ENCODE assay signal across 16 cellular contexts in genomic region chr12:88633312-88633711, GRCh38. TPM values are rescaled to one million over a fixed set of nuclear protein-coding genes. Genes with fewer than 3 reads are reported as not detected.
DNase-seq lines count a peak whose midpoint lies in the region; ATAC-seq and TF ChIP-seq lines count a peak whose summit lies in the region.
"Had no signal": no experiment of that assay in that cellular context is flagged by ENCODE, and none has a peak within 500 bp of the region (broad histone marks: within the 10 kb centered on the region; RNA-seq: fewer than 3 reads in every experiment).

No MANE protein-coding gene starts in this region.

- WGBS in psoas muscle, 3 donors: 83 to 85% (median 85%) methylated on average over 1 of the region's 1 CpG

- no peak overlapping the region for H3K27ac ChIP-seq in psoas muscle

- H3K4me3 ChIP-seq in psoas muscle: no peak overlapping the region

- H3K9me3 ChIP-seq in psoas muscle: no peaks in the 10 kb centered on the region

- intact Hi-C loops in psoas muscle (cut with DNase I): no loop called here

- no peaks in the 10 kb centered on the region for H3K4me1 ChIP-seq in psoas muscle

- no peaks in the 10 kb centered on the region for H3K36me3 Mint-ChIP-seq in activated naive CD8-positive, alpha-beta T cell treated with anti-CD3 and anti-CD28 coated beads for 36 hours
- no peaks in the 10 kb centered on the region for H3K36me3 Mint-ChIP-seq in activated naive CD8-positive, alpha-beta T cell treated with anti-CD3 and anti-CD28 coated beads, Interleukin-2, amount 50 U/mL, for 24 hours (ENCODE audit: low read depth)
- H3K36me3 Mint-ChIP-seq: naive B cell; stimulated activated naive B cell treated with anti-CD40 and anti-IgM and Interleukin-4, amounts not matched to agents 10 μg/mL and 1 μg/mL and 100 μg/mL, for 72 hours had no signal

- no peak overlapping the region for H3K4me3 Mint-ChIP-seq in activated naive CD8-positive, alpha-beta T cell treated with anti-CD3 and anti-CD28 coated beads for 36 hours
- no peak overlapping the region for H3K4me3 Mint-ChIP-seq in activated naive CD8-positive, alpha-beta T cell treated with anti-CD3 and anti-CD28 coated beads, Interleukin-2, amount 50 U/mL, for 24 hours
- H3K4me3 Mint-ChIP-seq: activated CD4-positive, alpha-beta T cell treated with anti-CD3 and anti-CD28 coated beads for 36 hours; effector memory CD8-positive, alpha-beta T cell; naive B cell; stimulated activated naive B cell treated with anti-CD40 and anti-IgM and Interleukin-4, amounts not matched to agents 10 μg/mL and 1 μg/mL and 100 μg/mL, for 72 hours had no signal

- no peak for ATAC-seq in psoas muscle
- no peak for ATAC-seq in activated naive CD8-positive, alpha-beta T cell treated with anti-CD3 and anti-CD28 coated beads, Interleukin-2, amount 50 U/mL, for 24 hours
- ATAC-seq: activated CD4-positive, alpha-beta T cell treated with anti-CD3 and anti-CD28 coated beads for 36 hours; effector memory CD8-positive, alpha-beta T cell had no signal

- peak; percentile 1 for DNase-seq in DMS 273 (lab: John Stamatoyannopoulos, UW; ENCODE audit: unreplicated experiment)
- no peak for DNase-seq in DMS 273 treated with DMSO at 0.1 percent for 48 hours (lab: John Stamatoyannopoulos, UW)
- DNase-seq in NCI-H69 (lab: John Stamatoyannopoulos, UW): peak; percentile 14
- peak; percentile 19 for DNase-seq in dermis blood vessel endothelial cell
- DNase-seq in psoas muscle: no peak
- no peak for DNase-seq in activated naive CD8-positive, alpha-beta T cell treated with anti-CD3 and anti-CD28 coated beads for 36 hours
- DNase-seq in activated naive CD8-positive, alpha-beta T cell treated with anti-CD3 and anti-CD28 coated beads, Interleukin-2, amount 50 U/mL, for 24 hours: no peak
- DNase-seq in NCI-H748 treated with DMSO at 0.1 percent for 48 hours (lab: John Stamatoyannopoulos, UW): no peak
- DNase-seq: 8988T; activated CD4-positive, alpha-beta T cell treated with anti-CD3 and anti-CD28 coated beads for 36 hours; effector memory CD8-positive, alpha-beta T cell; naive B cell; NCI-H1694 treated with DMSO at 0.1 percent for 48 hours; SHP77; stimulated activated CD4-positive, alpha-beta T cell treated with anti-CD3 and anti-CD28 coated beads, Interleukin-15, amount 100 ng/mL, for 24 hours; stimulated activated naive B cell treated with anti-CD40 and anti-IgM and Interleukin-4, amounts not matched to agents 10 μg/mL and 1 μg/mL and 100 μg/mL, for 72 hours had no signal

- H3K27ac Mint-ChIP-seq in activated naive CD8-positive, alpha-beta T cell treated with anti-CD3 and anti-CD28 coated beads for 36 hours: no peak overlapping the region
- H3K27ac Mint-ChIP-seq in activated naive CD8-positive, alpha-beta T cell treated with anti-CD3 and anti-CD28 coated beads, Interleukin-2, amount 50 U/mL, for 24 hours: no peak overlapping the region
- H3K27ac Mint-ChIP-seq: activated CD4-positive, alpha-beta T cell treated with anti-CD3 and anti-CD28 coated beads for 36 hours; effector memory CD8-positive, alpha-beta T cell; naive B cell; stimulated activated naive B cell treated with anti-CD40 and anti-IgM and Interleukin-4, amounts not matched to agents 10 μg/mL and 1 μg/mL and 100 μg/mL, for 72 hours had no signal

- no peaks in the 10 kb centered on the region for H3K9me3 Mint-ChIP-seq in activated naive CD8-positive, alpha-beta T cell treated with anti-CD3 and anti-CD28 coated beads for 36 hours
- no peaks in the 10 kb centered on the region for H3K9me3 Mint-ChIP-seq in activated naive CD8-positive, alpha-beta T cell treated with anti-CD3 and anti-CD28 coated beads, Interleukin-2, amount 50 U/mL, for 24 hours
- H3K9me3 Mint-ChIP-seq: effector memory CD8-positive, alpha-beta T cell; naive B cell; stimulated activated naive B cell treated with anti-CD40 and anti-IgM and Interleukin-4, amounts not matched to agents 10 μg/mL and 1 μg/mL and 100 μg/mL, for 72 hours had no signal

- no peaks in the 10 kb centered on the region for H3K27me3 Mint-ChIP-seq in activated naive CD8-positive, alpha-beta T cell treated with anti-CD3 and anti-CD28 coated beads for 36 hours
- H3K27me3 Mint-ChIP-seq in activated naive CD8-positive, alpha-beta T cell treated with anti-CD3 and anti-CD28 coated beads, Interleukin-2, amount 50 U/mL, for 24 hours: no peaks in the 10 kb centered on the region
- H3K27me3 Mint-ChIP-seq: effector memory CD8-positive, alpha-beta T cell; naive B cell; stimulated activated naive B cell treated with anti-CD40 and anti-IgM and Interleukin-4, amounts not matched to agents 10 μg/mL and 1 μg/mL and 100 μg/mL, for 72 hours had no signal

- H3K27me3 ChIP-seq in psoas muscle (ENCODE audit: insufficient read depth in 3 of 3, low read length in 2 of 3): no peaks in the 10 kb centered on the region

- H3K36me3 ChIP-seq in psoas muscle (ENCODE audit: insufficient read depth in 1 of 2, low read depth in 1 of 2): no peaks in the 10 kb centered on the region

- peak; percentile 12 for TF ChIP-seq CTCF in psoas muscle (IDR thresholded peaks at IDR 0.05)

- no peaks in the 10 kb centered on the region for H3K4me1 Mint-ChIP-seq in activated naive CD8-positive, alpha-beta T cell treated with anti-CD3 and anti-CD28 coated beads for 36 hours
- H3K4me1 Mint-ChIP-seq in activated naive CD8-positive, alpha-beta T cell treated with anti-CD3 and anti-CD28 coated beads, Interleukin-2, amount 50 U/mL, for 24 hours: no peaks in the 10 kb centered on the region
- H3K4me1 Mint-ChIP-seq: activated CD4-positive, alpha-beta T cell treated with anti-CD3 and anti-CD28 coated beads for 36 hours; naive B cell; stimulated activated naive B cell treated with anti-CD40 and anti-IgM and Interleukin-4, amounts not matched to agents 10 μg/mL and 1 μg/mL and 100 μg/mL, for 72 hours had no signal

RNA-seq across cellular contexts. Expression of gene KITLG, which starts 53.0 kb away (rescaled TPM):
- total RNA-seq in dermis blood vessel endothelial cell: 8.8 and 13.1 TPM in 2 replicates
- total RNA-seq in psoas muscle: 10 to 100 TPM in 1 of 4 donors, 1 to 10 TPM in 3; 4.1 to 11.5 (median 8.1) TPM
- 1 to 10 TPM; 1.5 to 3.1 (median 1.6) TPM for polyA plus RNA-seq in psoas muscle
- under 1 TPM in 1 of 2 experiments, not detected in 1; 0.08 TPM for total RNA-seq in activated naive CD8-positive, alpha-beta T cell treated with anti-CD3 and anti-CD28 coated beads for 36 hours

Comparison
In these comparisons a context has a peak if more than half of its experiments do, and no peak if none do; other contexts are left out.
1. DNase-seq: peak in DMS 273 (single experiment), NCI-H69 (single experiment) and dermis blood vessel endothelial cell (single experiment); none in DMS 273 treated with DMSO at 0.1 percent for 48 hours (single experiment), psoas muscle (0 of 2), activated naive CD8-positive, alpha-beta T cell treated with anti-CD3 and anti-CD28 coated beads for 36 hours (single experiment), activated naive CD8-positive, alpha-beta T cell treated with anti-CD3 and anti-CD28 coated beads, Interleukin-2, amount 50 U/mL, for 24 hours (single experiment) and NCI-H748 treated with DMSO at 0.1 percent for 48 hours (single experiment).